Comparison of ENCODE assay signal across 25 cellular contexts in genomic region chr2:70986499-70987189, GRCh38. TPM values are rescaled to one million over a fixed set of nuclear protein-coding genes. Genes with fewer than 3 reads are reported as not detected.
DNase-seq lines count a peak whose midpoint lies in the region; ATAC-seq and TF ChIP-seq lines count a peak whose summit lies in the region.
"Had no signal": no experiment of that assay in that cellular context is flagged by ENCODE, and none has a peak within 500 bp of the region (broad histone marks: within the 10 kb centered on the region; RNA-seq: fewer than 3 reads in every experiment).

No MANE protein-coding gene starts in this region.

- peak; percentile 10 for DNase-seq in activated T-cell treated with anti-CD3 and anti-CD28 coated beads, Interleukin-2, amount 50 U/mL, for 1 hour
- no peak for DNase-seq in activated T-cell treated with anti-CD3 and anti-CD28 coated beads, Interleukin-2, amount 50 U/mL, for 4 hours
- no peak for DNase-seq in T-helper 17 cell
- DNase-seq in islet precursor cell: peak; percentile 31
- peak; percentile 3 for DNase-seq in testis
- DNase-seq in glutamatergic neuron: no peak
- no peak for DNase-seq in smooth muscle cell (lab: John Stamatoyannopoulos, UW; ENCODE audit: unreplicated experiment)
- no peak for DNase-seq in activated CD4-positive, CD25-positive, alpha-beta regulatory T cell treated with anti-CD3 and anti-CD28 coated beads, Interleukin-2, amount 50 U/mL, for 72 hours
- DNase-seq: activated gamma-delta T cell, HFFc6, KBM-7, NCI-H1694, NCI-H526 treated with DMSO at 0.1 percent for 48 hours, thyroid gland had no signal

- no peak overlapping the region for H3K27ac ChIP-seq in testis
- H3K27ac ChIP-seq in smooth muscle cell (ENCODE audit: low read depth): no peak overlapping the region
- H3K27ac ChIP-seq: BLaER1, cardiac muscle cell, SK-N-MC had no signal

- no peak overlapping the region for H3K4me3 Mint-ChIP-seq in activated T-cell treated with anti-CD3 and anti-CD28 coated beads, Interleukin-2, amount 50 U/mL, for 4 hours
- H3K4me3 Mint-ChIP-seq in T-helper 17 cell (no peak overlapping the region), glutamatergic neuron (ENCODE audit: unreplicated experiment) (no peak overlapping the region)
- H3K4me3 Mint-ChIP-seq: dendritic cell treated with granulocyte-macrophage colony-stimulating factor and Interleukin-4, amounts not matched to agents 40 ng/mL and 50 ng/mL, for 4 days; HFFc6; mesothelial cell of epicardium; nephron had no signal

- no peak overlapping the region for H3K4me2 ChIP-seq in smooth muscle cell
- H3K4me2 ChIP-seq: BLaER1 had no signal

- H3K9me3 Mint-ChIP-seq in activated T-cell treated with anti-CD3 and anti-CD28 coated beads, Interleukin-2, amount 50 U/mL, for 4 hours: no peaks in the 10 kb centered on the region
- H3K9me3 Mint-ChIP-seq in glutamatergic neuron (ENCODE audit: unreplicated experiment): peaks cover 1% of the 10 kb centered on the region
- H3K9me3 Mint-ChIP-seq: dendritic cell treated with granulocyte-macrophage colony-stimulating factor and Interleukin-4, amounts not matched to agents 40 ng/mL and 50 ng/mL, for 4 days; HFFc6; mesothelial cell of epicardium; nephron had no signal

- no peak overlapping the region for H3K4me3 ChIP-seq in testis
- no peak overlapping the region for H3K4me3 ChIP-seq in smooth muscle cell
- H3K4me3 ChIP-seq: BLaER1, cardiac muscle cell, SK-N-MC, thyroid gland had no signal

- no peaks in the 10 kb centered on the region for H3F3A ChIP-seq in smooth muscle cell (ENCODE audit: low read depth)

- ATAC-seq in activated T-cell treated with anti-CD3 and anti-CD28 coated beads, Interleukin-2, amount 50 U/mL, for 4 hours: no peak
- ATAC-seq in T-helper 17 cell: no peak
- ATAC-seq: left colon had no signal

- H3K4me1 Mint-ChIP-seq in activated T-cell treated with anti-CD3 and anti-CD28 coated beads, Interleukin-2, amount 50 U/mL, for 4 hours (ENCODE audit: low read depth): peaks cover 11% of the 10 kb centered on the region
- H3K4me1 Mint-ChIP-seq in T-helper 17 cell: peaks cover 21% of the 10 kb centered on the region
- peaks cover 11% of the 10 kb centered on the region for H3K4me1 Mint-ChIP-seq in glutamatergic neuron (ENCODE audit: low read depth, unreplicated experiment)
- H3K4me1 Mint-ChIP-seq: mesothelial cell of epicardium, nephron had no signal

- H3K27me3 Mint-ChIP-seq in activated T-cell treated with anti-CD3 and anti-CD28 coated beads, Interleukin-2, amount 50 U/mL, for 4 hours (ENCODE audit: low read depth): no peaks in the 10 kb centered on the region
- H3K27me3 Mint-ChIP-seq in T-helper 17 cell (no peaks in the 10 kb centered on the region), glutamatergic neuron (ENCODE audit: unreplicated experiment) (peaks cover 2% of the 10 kb centered on the region)

- no peak for TF ChIP-seq CTCF in testis (IDR thresholded peaks at IDR 0.05)
- TF ChIP-seq CTCF in glutamatergic neuron (IDR thresholded peaks at IDR 0.05; ENCODE audit: partially characterized antibody, unreplicated experiment): no peak
- no peak for TF ChIP-seq CTCF in smooth muscle cell (IDR thresholded peaks at IDR 0.05; ENCODE audit: borderline replicate concordance, insufficient read depth, poor library complexity, severe bottlenecking)

- H3K79me2 ChIP-seq in smooth muscle cell (ENCODE audit: low read depth): no peaks in the 10 kb centered on the region

- H2AFZ ChIP-seq in smooth muscle cell (ENCODE audit: low read depth): no peak overlapping the region

- H3K36me3 ChIP-seq in testis (ENCODE audit: low read depth, missing control alignments): peaks cover 4% of the 10 kb centered on the region
- H3K36me3 ChIP-seq in smooth muscle cell (ENCODE audit: low read depth): no peaks in the 10 kb centered on the region

- H3K9ac ChIP-seq in smooth muscle cell (ENCODE audit: low read depth): no peak overlapping the region
- H3K9ac ChIP-seq: BLaER1 had no signal

- H3K27me3 ChIP-seq in testis: no peaks in the 10 kb centered on the region
- H3K27me3 ChIP-seq in smooth muscle cell (ENCODE audit: low read depth): no peaks in the 10 kb centered on the region
- H3K27me3 ChIP-seq: BLaER1, cardiac muscle cell, thyroid gland had no signal

- WGBS in testis, 2 donors: 84 to 90% methylated on average over 4 of the region's 4 CpGs
- WGBS in smooth muscle cell (ENCODE audit: low lambda C conversion rate): 96% methylated on average over 4 of the region's 4 CpGs

- peaks cover 31% of the 10 kb centered on the region for H3K36me3 Mint-ChIP-seq in activated T-cell treated with anti-CD3 and anti-CD28 coated beads, Interleukin-2, amount 50 U/mL, for 4 hours (ENCODE audit: insufficient read depth)
- H3K36me3 Mint-ChIP-seq in T-helper 17 cell (ENCODE audit: low read depth) (peaks cover 4% of the 10 kb centered on the region), glutamatergic neuron (ENCODE audit: unreplicated experiment) (peaks cover 11% of the 10 kb centered on the region)

- no peak for TF ChIP-seq POLR2A in testis (IDR thresholded peaks at IDR 0.05)

- H3K27ac Mint-ChIP-seq in T-helper 17 cell (peak overlapping the region; percentile 45), glutamatergic neuron (ENCODE audit: unreplicated experiment) (no peak overlapping the region)
- H3K27ac Mint-ChIP-seq: dendritic cell treated with granulocyte-macrophage colony-stimulating factor and Interleukin-4, amounts not matched to agents 40 ng/mL and 50 ng/mL, for 4 days; HFFc6; mesothelial cell of epicardium; nephron had no signal

- intact Hi-C loops in testis (cut with DNase I; ENCODE audit: low total_unique reads): no loop called here

- H3K9me3 ChIP-seq in T-helper 17 cell (ENCODE audit: control insufficient read depth, low read length, poor library complexity, severe bottlenecking) (no peaks in the 10 kb centered on the region), testis (no peaks in the 10 kb centered on the region), smooth muscle cell (replicated peaks; ENCODE audit: low read depth) (no peaks in the 10 kb centered on the region)
- H3K9me3 ChIP-seq: BLaER1, thyroid gland had no signal

- H4K20me1 ChIP-seq in smooth muscle cell (ENCODE audit: low read depth): peaks cover 34% of the 10 kb centered on the region

- H3K4me1 ChIP-seq in testis (no peaks in the 10 kb centered on the region), smooth muscle cell (ENCODE audit: low read depth) (no peaks in the 10 kb centered on the region)

RNA-seq across cellular contexts. Expression of gene TEX261, which starts 8.0 kb away (rescaled TPM):
- 10 to 100 TPM; 78.6 to 89.6 (median 79.5) TPM for total RNA-seq in activated T-cell treated with anti-CD3 and anti-CD28 coated beads, Interleukin-2, amount 50 U/mL, for 4 hours
- 10 to 100 TPM; 30.0 to 31.3 TPM for total RNA-seq in T-helper 17 cell
- total RNA-seq in testis: 10 to 100 TPM; 39.0 to 40.7 TPM
- polyA plus RNA-seq in testis (ENCODE audit: insufficient read depth, low read depth, low replicate concordance): 133 TPM
- 43.0 TPM for total RNA-seq in glutamatergic neuron (ENCODE audit: unreplicated experiment)
- 35.2 and 43.5 TPM in 2 replicates for total RNA-seq in smooth muscle cell
- polyA plus RNA-seq in smooth muscle cell: 28.7 and 29.3 TPM in 2 replicates

RNA-seq across cellular contexts. Expression of gene ANKRD53, which starts 8.2 kb away (rescaled TPM):
- not detected for total RNA-seq in activated T-cell treated with anti-CD3 and anti-CD28 coated beads, Interleukin-2, amount 50 U/mL, for 4 hours
- total RNA-seq in T-helper 17 cell (under 1 TPM; 0.34 to 0.80 TPM), testis (10 to 100 TPM; 10.6 to 36.3 TPM), glutamatergic neuron (ENCODE audit: unreplicated experiment) (11.7 TPM), smooth muscle cell (1.9 TPM in 1 of 2 replicates, not detected in the other)
- polyA plus RNA-seq in testis (ENCODE audit: insufficient read depth, low read depth, low replicate concordance) (52.2 TPM), smooth muscle cell (1.3 and 1.7 TPM in 2 replicates)
- total RNA-seq: activated CD8-positive, alpha-beta memory T cell treated with anti-CD3 and anti-CD28 coated beads for 36 hours; Daoy had no signal

RNA-seq across cellular contexts. Expression of gene ATP6V1B1, which starts 50.9 kb away (rescaled TPM):
- total RNA-seq in activated T-cell treated with anti-CD3 and anti-CD28 coated beads, Interleukin-2, amount 50 U/mL, for 4 hours: not detected
- not detected for total RNA-seq in T-helper 17 cell
- 1 to 10 TPM; 1.7 to 2.9 TPM for total RNA-seq in testis
- polyA plus RNA-seq in testis (ENCODE audit: insufficient read depth, low read depth, low replicate concordance): not detected
- not detected for total RNA-seq in glutamatergic neuron (ENCODE audit: unreplicated experiment)
- total RNA-seq in smooth muscle cell: not detected in 2 replicates
- polyA plus RNA-seq in smooth muscle cell: 0.59 and 2.0 TPM in 2 replicates
- total RNA-seq: activated CD8-positive, alpha-beta memory T cell treated with anti-CD3 and anti-CD28 coated beads for 36 hours; HT1080; left colon; mesothelial cell of epicardium; thyroid gland had no signal
- polyA plus RNA-seq: cardiac muscle cell, endothelial cell of umbilical vein had no signal

Comparison
In these comparisons a context has a peak if more than half of its experiments do, and no peak if none do; other contexts are left out.
1. DNase-seq: peak in activated T-cell treated with anti-CD3 and anti-CD28 coated beads, Interleukin-2, amount 50 U/mL, for 1 hour (single experiment), islet precursor cell (single experiment) and testis (single experiment); none in activated T-cell treated with anti-CD3 and anti-CD28 coated beads, Interleukin-2, amount 50 U/mL, for 4 hours (single experiment), T-helper 17 cell (0 of 3), glutamatergic neuron (single experiment), smooth muscle cell (single experiment) and activated CD4-positive, CD25-positive, alpha-beta regulatory T cell treated with anti-CD3 and anti-CD28 coated beads, Interleukin-2, amount 50 U/mL, for 72 hours (single experiment).